ENCODE assay signal across 1 cellular context in genomic region chr3:66039590-66039887, GRCh38.
TF ChIP-seq lines count a peak whose summit lies in the region.

No MANE protein-coding gene starts in this region.

TF ChIP-seq in H1, 55 proteins besides CTCF, POLR2A, EP300 and RAD21:
- TF ChIP-seq ATF2 (IDR thresholded peaks at IDR 0.05; ENCODE audit: low read length) = no peak
- TF ChIP-seq KDM4A (IDR thresholded peaks at IDR 0.05; ENCODE audit: low read depth, low read length, severe bottlenecking) = peak; percentile 63
- no peak for TF ChIP-seq CHD2 (IDR thresholded peaks at IDR 0.05; ENCODE audit: low read length)
- no peak for TF ChIP-seq KDM1A (IDR thresholded peaks at IDR 0.05; ENCODE audit: borderline replicate concordance, low read length)
- TF ChIP-seq POLR2AphosphoS5 (IDR thresholded peaks at IDR 0.05; ENCODE audit: low read depth, low read length) = no peak
- TF ChIP-seq CHD1 (IDR thresholded peaks at IDR 0.05; ENCODE audit: low read depth, low read length) = no peak
- TF ChIP-seq KDM5A (IDR thresholded peaks at IDR 0.05; ENCODE audit: low read length) = no peak
- no peak for TF ChIP-seq TCF12 (IDR thresholded peaks at IDR 0.05; ENCODE audit: low read depth, low read length)
- TF ChIP-seq MAFK (IDR thresholded peaks at IDR 0.05; ENCODE audit: low read depth, low read length) = no peak
- no peak for TF ChIP-seq POU5F1 (IDR thresholded peaks at IDR 0.05; ENCODE audit: low read depth, low read length)
- no peak for TF ChIP-seq CREB1 (IDR thresholded peaks at IDR 0.05)
- TF ChIP-seq TAF1 (IDR thresholded peaks at IDR 0.05; ENCODE audit: low read depth, low read length) = no peak
- peak; percentile 88; the same call in 1 of the 2 replicates for TF ChIP-seq EGR1 (IDR thresholded peaks at IDR 0.05; ENCODE audit: borderline replicate concordance, low read depth, low read length)
